Comparison of ENCODE assay signal across 11 cellular contexts in the genomic region with DNA sequence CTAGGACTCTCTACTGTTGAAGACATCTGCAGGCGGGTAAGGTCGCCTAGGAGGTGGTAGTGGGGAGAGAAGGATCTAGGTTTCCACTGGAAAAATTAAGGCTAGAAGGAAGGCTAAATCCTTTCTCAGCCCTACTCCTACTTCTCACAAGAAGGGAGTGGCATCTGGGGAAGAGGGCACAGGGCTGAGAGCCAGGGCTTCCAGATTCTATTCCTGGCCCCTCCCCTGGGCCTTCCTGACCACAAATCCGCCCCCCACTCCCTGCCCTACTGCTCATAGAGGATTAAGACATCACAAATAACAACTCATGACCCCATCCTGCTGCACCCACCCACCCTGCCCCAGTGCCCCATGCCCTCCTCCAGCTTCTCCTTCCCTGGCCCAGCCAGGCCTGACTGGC. TPM values are rescaled to one million over a fixed set of nuclear protein-coding genes. Genes with fewer than 3 reads are reported as not detected.
DNase-seq lines count a peak whose midpoint lies in the region; ATAC-seq and TF ChIP-seq lines count a peak whose summit lies in the region.
"Had no signal": no experiment of that assay in that cellular context is flagged by ENCODE, and none has a peak within 500 bp of the region (broad histone marks: within the 10 kb centered on the region; RNA-seq: fewer than 3 reads in every experiment).

No MANE protein-coding gene starts in this region.

- H2BK120ac ChIP-seq in H9 (ENCODE audit: low read depth, low read length, poor library complexity, severe bottlenecking), result no peak overlapping the region

- no peak for TF ChIP-seq CTCF in HFF-Myc (IDR thresholded peaks at IDR 0.05; ENCODE audit: low read depth, low read length, missing control alignments)
- TF ChIP-seq CTCF in brain (conservative IDR thresholded peaks at IDR 0.05), result no peak
- TF ChIP-seq CTCF in glutamatergic neuron (IDR thresholded peaks at IDR 0.05; ENCODE audit: partially characterized antibody, unreplicated experiment), result no peak
- TF ChIP-seq CTCF in H9 (conservative IDR thresholded peaks at IDR 0.05), result no peak

- H2BK20ac ChIP-seq in H9 (ENCODE audit: low read depth, low read length, poor library complexity, severe bottlenecking), result no peak overlapping the region

- H3K14ac ChIP-seq in H9 (ENCODE audit: insufficient read depth, low read length), result no peak overlapping the region

- H3K4me1 Mint-ChIP-seq in brain (peaks cover 66% of the 10 kb centered on the region), glutamatergic neuron (ENCODE audit: low read depth, unreplicated experiment) (peaks cover 12% of the 10 kb centered on the region), H9 (peaks cover 29 to 34% of the 10 kb centered on the region in 2 experiments)

- H3K4me2 ChIP-seq in H9 (ENCODE audit: insufficient read depth, insufficient read length, low read length), result no peak overlapping the region

- no peak overlapping the region for H2BK15ac ChIP-seq in H9 (ENCODE audit: low read depth, low read length)

- H3K9me3 ChIP-seq in H9 (ENCODE audit: control insufficient read depth, low read depth, low read length), result no peaks in the 10 kb centered on the region

- H3K27ac ChIP-seq in layer of hippocampus (ENCODE audit: low read depth, low read length) (peak overlapping the region; percentile 94), substantia nigra (ENCODE audit: low read depth, low read length, poor library complexity, severe bottlenecking) (peak overlapping the region; percentile 97), H9 (ENCODE audit: insufficient read length, low read depth, low read length) (no peak overlapping the region)

- no peak overlapping the region for H2AK5ac ChIP-seq in H9 (ENCODE audit: insufficient read length, low read length)

- no peaks in the 10 kb centered on the region; the same call in 1 of the 2 replicates for H3K4me1 ChIP-seq in H9 (ENCODE audit: insufficient read depth, low read length)

- H3K23ac ChIP-seq in H9 (ENCODE audit: insufficient read length, low read depth, low read length), result no peak overlapping the region

- H3K4me3 Mint-ChIP-seq in brain (peak overlapping the region; percentile 91 to 97 (median 96)), glutamatergic neuron (ENCODE audit: unreplicated experiment) (no peak overlapping the region), H9 (peak overlapping the region in 1 of 2 experiments; percentile 85; a peak in 2 of 5 replicates)

- H2BK5ac ChIP-seq in H9 (ENCODE audit: insufficient read length, low read length), result no peak overlapping the region

- H3K56ac ChIP-seq in H9 (ENCODE audit: insufficient read length, low read depth, low read length), result no peak overlapping the region

- H3K36me3 Mint-ChIP-seq in brain (peaks cover 41% of the 10 kb centered on the region), glutamatergic neuron (ENCODE audit: unreplicated experiment) (peaks cover 5% of the 10 kb centered on the region), H9 (ENCODE audit: insufficient read depth in 1 of 3, low read depth in 3 of 3) (peaks cover 0 to 26% (median 18%) of the 10 kb centered on the region in 3 experiments; a peak in 5 of 7 replicates)

- H3K23me2 ChIP-seq in H9 (ENCODE audit: insufficient read length, low read depth, low read length, poor library complexity, severe bottlenecking), result peaks cover 19% of the 10 kb centered on the region

- no peaks in the 10 kb centered on the region for H3K79me1 ChIP-seq in H9 (ENCODE audit: insufficient read depth, low read depth, low read length, poor library complexity, severe bottlenecking)

- no peak overlapping the region for H2AFZ ChIP-seq in H9 (ENCODE audit: low read length)

- no peak overlapping the region for H4K5ac ChIP-seq in H9 (ENCODE audit: insufficient read length, low read depth, low read length)

- H3K18ac ChIP-seq in H9 (ENCODE audit: insufficient read length, low read depth, low read length), result no peak overlapping the region

- H3K27me3 ChIP-seq in layer of hippocampus (ENCODE audit: control insufficient read depth, insufficient read depth, low read length), result no peaks in the 10 kb centered on the region
- H3K27me3 ChIP-seq in H9 (ENCODE audit: insufficient read depth, low read length), result peaks cover 2% of the 10 kb centered on the region; the same call in 1 of the 2 replicates

- H3K4ac ChIP-seq in H9 (ENCODE audit: low read depth, low read length), result no peak overlapping the region

- H3K9me3 Mint-ChIP-seq in brain, result peaks cover 0 to 3% (median 0%) of the 10 kb centered on the region in 5 experiments
- H3K9me3 Mint-ChIP-seq in glutamatergic neuron (ENCODE audit: unreplicated experiment), result peaks cover 7% of the 10 kb centered on the region
- H3K9me3 Mint-ChIP-seq in H9, result no peaks in the 10 kb centered on the region

- H3K4me3 ChIP-seq in HFF-Myc (replicated peaks; ENCODE audit: low read depth, low read length), result peak overlapping the region; percentile 99

- peak overlapping the region in 3 of 5 experiments; percentile 13 to 81 (median 72) for H3K27ac Mint-ChIP-seq in brain
- no peak overlapping the region for H3K27ac Mint-ChIP-seq in glutamatergic neuron (ENCODE audit: unreplicated experiment)
- no peak overlapping the region for H3K27ac Mint-ChIP-seq in H9

- no peak overlapping the region for H3T11ph ChIP-seq in H9 (ENCODE audit: low read length)

- WGBS in H9 (ENCODE audit: extremely low coverage, insufficient read length, low lambda C conversion rate), result no CpG with 5 or more reads among the region's 3 CpGs

- H3K9ac ChIP-seq in H9 (ENCODE audit: extremely low read depth, insufficient read length, low read length), result no peak overlapping the region

- H3K27me3 Mint-ChIP-seq in brain (peaks cover 13% of the 10 kb centered on the region), glutamatergic neuron (ENCODE audit: unreplicated experiment) (peaks cover 13% of the 10 kb centered on the region), H9 (ENCODE audit: low read depth) (peaks cover 21% of the 10 kb centered on the region)

- H2BK12ac ChIP-seq in H9 (ENCODE audit: insufficient read length, low read depth, low read length), result no peak overlapping the region

- no peak for ATAC-seq in GM19324 (IDR thresholded peaks at IDR 0.05; ENCODE audit: low FRiP score, unreplicated experiment)
- ATAC-seq in GM18519 (IDR thresholded peaks at IDR 0.05; ENCODE audit: low FRiP score, unreplicated experiment), result no peak

- DNase-seq in HFF-Myc (ENCODE audit: extremely low read depth, low read depth), result no peak
- peak in 2 of 49 donors; percentile 19 to 39 for DNase-seq in substantia nigra (lab: John Stamatoyannopoulos, UW)
- no peak for DNase-seq in glutamatergic neuron
- no peak for DNase-seq in H9
- DNase-seq: dermis blood vessel endothelial cell; stimulated activated naive CD4-positive, alpha-beta T cell had no signal

- no peak overlapping the region for H4K8ac ChIP-seq in H9 (replicated peaks; ENCODE audit: insufficient read length, low read depth, low read length)

- H4K20me1 ChIP-seq in H9 (ENCODE audit: control insufficient read depth, insufficient read depth, insufficient read length), result no peaks in the 10 kb centered on the region

- H4K91ac ChIP-seq in H9 (ENCODE audit: insufficient read length, low read depth, low read length), result no peak overlapping the region

- peaks cover 10% of the 10 kb centered on the region; the same call in 1 of the 2 replicates for H3K79me2 ChIP-seq in H9 (ENCODE audit: insufficient read depth, low read length)

RNA-seq across cellular contexts. Expression of a gene that starts 2.5 kb away (rescaled TPM):
- polyA plus RNA-seq in brain (ENCODE audit: insufficient read depth, low read depth, low replicate concordance), result 29.9 TPM
- total RNA-seq in glutamatergic neuron (ENCODE audit: unreplicated experiment), result 18.5 TPM
- total RNA-seq in H9 (2021), result 53.9 and 55.0 TPM in 2 replicates

RNA-seq across cellular contexts. Expression of a gene that starts 40.4 kb away (rescaled TPM):
- 599 TPM for polyA plus RNA-seq in brain (ENCODE audit: insufficient read depth, low read depth, low replicate concordance)
- total RNA-seq in glutamatergic neuron (ENCODE audit: unreplicated experiment) (6.2 TPM), H9 (2021) (0.44 TPM in 2 replicates)

RNA-seq across cellular contexts. Expression of a gene that starts 45.0 kb away (rescaled TPM):
- not detected for polyA plus RNA-seq in brain (ENCODE audit: insufficient read depth, low read depth, low replicate concordance)
- total RNA-seq in glutamatergic neuron (ENCODE audit: unreplicated experiment), result 4.1 TPM
- total RNA-seq in H9 (2021), result 0.29 TPM in 1 of 2 replicates, not detected in the other
- total RNA-seq: activated CD8-positive, alpha-beta memory T cell treated with anti-CD3 and anti-CD28 coated beads for 36 hours; dermis blood vessel endothelial cell had no signal

Comparison
In these comparisons a context has a peak if more than half of its experiments do, and no peak if none do; other contexts are left out.
1. H3K27ac Mint-ChIP-seq: peak in brain (3 of 5); none in glutamatergic neuron (single experiment) and H9 (0 of 3).